ENCODE assay signal across 22 cellular contexts in the genomic region with DNA sequence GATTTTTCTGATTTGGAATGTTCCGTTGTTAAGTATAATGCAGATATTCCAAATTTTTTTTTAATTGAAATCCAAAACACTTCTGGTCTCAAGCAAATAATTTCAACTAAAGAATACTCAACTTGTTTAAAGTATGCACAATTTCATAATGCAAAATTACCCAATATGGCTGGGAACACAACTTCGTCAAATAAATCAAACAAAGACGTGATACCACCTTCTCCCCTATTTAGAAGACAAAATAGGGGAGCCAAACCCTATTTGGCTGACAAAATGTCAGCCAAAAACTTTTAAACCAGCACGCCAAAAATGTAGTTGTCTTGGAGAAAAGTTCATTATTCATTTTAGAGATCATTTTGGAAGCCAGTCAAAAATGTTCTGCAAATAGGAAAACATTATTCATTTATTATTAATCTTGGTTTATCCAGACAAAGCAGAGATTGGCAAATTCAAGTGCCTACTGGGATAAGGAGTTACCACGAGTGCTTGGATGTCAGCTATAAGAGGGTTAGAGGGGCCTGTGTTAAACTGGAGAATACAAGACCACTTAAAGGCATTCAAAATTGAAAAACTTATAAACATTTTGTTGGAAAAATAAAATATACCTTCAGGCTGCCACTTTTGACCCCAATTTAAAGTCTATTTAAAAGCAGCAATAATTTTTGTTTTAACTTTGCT. TPM values are rescaled to one million over a fixed set of nuclear protein-coding genes. Genes with fewer than 3 reads are reported as not detected.
DNase-seq lines count a peak whose midpoint lies in the region; ATAC-seq, FAIRE-seq and TF ChIP-seq lines count a peak whose summit lies in the region.
"Had no signal": no experiment of that assay in that cellular context is flagged by ENCODE, and none has a peak within 500 bp of the region (broad histone marks: within the 10 kb centered on the region; RNA-seq: fewer than 3 reads in every experiment).

No MANE protein-coding gene starts in this region.

- in situ Hi-C loops in HepG2 (cut with HindIII; ENCODE audit: extremely low pct_ligation_motif_present, low pct_unique_long_range_greater_than_20kb) = no loop called here

- intact Hi-C loops in aorta (cut with DNase I) = no loop called here
- intact Hi-C loops in HepG2 (cut with micrococcal nuclease; ENCODE audit: unreplicated experiment) = no loop called here

- H3K9ac ChIP-seq in HepG2 (ENCODE audit: insufficient read depth, low read depth, low read length) (no peak overlapping the region), MM.1S (ENCODE audit: low read length) (no peak overlapping the region)

- H3K4me2 ChIP-seq in HepG2 (ENCODE audit: low read depth, low read length) (no peak overlapping the region), MM.1S (ENCODE audit: low read depth, low read length) (no peak overlapping the region)

- TF ChIP-seq EP300 in HepG2 (IDR thresholded peaks at IDR 0.05; ENCODE audit: low read depth in 2 of 2, low read length in 2 of 2) = no peak
- TF ChIP-seq EP300 in HepG2 (CRISPR knock-in tag; IDR thresholded peaks at IDR 0.05; ENCODE audit: borderline replicate concordance) = no peak

- TF ChIP-seq CTCF in fibroblast of the aortic adventitia (IDR thresholded peaks at IDR 0.05; ENCODE audit: insufficient read depth, low read length) (no peak), omental fat pad (IDR thresholded peaks at IDR 0.05) (no peak), HepG2 (CRISPR knock-in tag; IDR thresholded peaks at IDR 0.05) (no peak), MM.1S (IDR thresholded peaks at IDR 0.05; ENCODE audit: low read length) (no peak)

- H3K36me3 ChIP-seq in aorta (ENCODE audit: control insufficient read depth in 1 of 2, insufficient read depth in 2 of 2, low read length in 1 of 2) (no peaks in the 10 kb centered on the region), HepG2 (replicated peaks in 1 of 2; ENCODE audit: control insufficient read depth in 1 of 2, insufficient read depth in 2 of 2, low read length in 2 of 2) (no peaks in the 10 kb centered on the region), MM.1S (replicated peaks; ENCODE audit: insufficient read depth, low read length) (no peaks in the 10 kb centered on the region)
- H3K36me3 ChIP-seq: HAP-1 had no signal

- H3K4me1 ChIP-seq in aorta (ENCODE audit: control insufficient read depth in 1 of 2, insufficient read depth in 2 of 2, low read length in 2 of 2) (peaks cover 0 to 3% of the 10 kb centered on the region in 2 donors), HepG2 (ENCODE audit: insufficient read depth, low read length) (no peaks in the 10 kb centered on the region), MM.1S (ENCODE audit: low read length) (peaks cover 3% of the 10 kb centered on the region; the same call in 1 of the 2 replicates)
- H3K4me1 ChIP-seq: HAP-1 had no signal

- H4K20me1 ChIP-seq in HepG2 (ENCODE audit: insufficient read depth, low read length) (no peaks in the 10 kb centered on the region), MM.1S (ENCODE audit: insufficient read depth, low read length) (no peaks in the 10 kb centered on the region)

- FAIRE-seq in HepG2 (lab: Jason Lieb, UNC) = no peak
- FAIRE-seq: GM12892, H54 had no signal

- H3K9me3 ChIP-seq in aorta (ENCODE audit: control insufficient read depth, low read length) (no peaks in the 10 kb centered on the region), HepG2 (ENCODE audit: low read length) (no peaks in the 10 kb centered on the region), MM.1S (replicated peaks; ENCODE audit: insufficient read depth, low read length) (no peaks in the 10 kb centered on the region)
- H3K9me3 ChIP-seq: HAP-1 had no signal

- no peaks in the 10 kb centered on the region for H3K79me2 ChIP-seq in HepG2 (ENCODE audit: insufficient read depth, low read length)
- no peaks in the 10 kb centered on the region for H3K79me2 ChIP-seq in MM.1S (ENCODE audit: low read length)

- CTCF ChIA-PET in HepG2 (lab: Yijun Ruan, JAX; ENCODE audit: low intra/inter-chr PET ratio, low total read pairs) = no interaction called here

- H3F3A ChIP-seq in MM.1S (ENCODE audit: insufficient read depth, low read length) = no peaks in the 10 kb centered on the region

- 4 to 10% methylated on average over 5 of the region's 5 CpGs for WGBS in aorta, 2 donors
- 11% methylated on average over 5 of the region's 5 CpGs for WGBS in HepG2 (ENCODE audit: low lambda C conversion rate)

- H3K4me3 ChIP-seq in fibroblast of the aortic adventitia (ENCODE audit: low read depth, low read length) (no peak overlapping the region), aorta (ENCODE audit: low read length in 2 of 2) (no peak overlapping the region), HepG2 (replicated peaks in 1 of 3; ENCODE audit: insufficient read depth in 1 of 3, low read depth in 2 of 3, low read length in 3 of 3) (no peak overlapping the region), MM.1S (ENCODE audit: low read length) (no peak overlapping the region)
- H3K4me3 ChIP-seq: HAP-1 had no signal

- no peak overlapping the region for H2AFZ ChIP-seq in HepG2 (ENCODE audit: low read length)
- no peak overlapping the region for H2AFZ ChIP-seq in MM.1S (ENCODE audit: low read length)

- POLR2A ChIA-PET in HepG2 (lab: Yijun Ruan, JAX) = no interaction called here

- no peaks in the 10 kb centered on the region for H3K27me3 ChIP-seq in aorta (ENCODE audit: control insufficient read depth in 1 of 2, insufficient read depth in 2 of 2, low read length in 1 of 2)
- H3K27me3 ChIP-seq in HepG2 (ENCODE audit: control insufficient read depth in 1 of 2, insufficient read depth in 2 of 2, low read length in 2 of 2) = no peaks in the 10 kb centered on the region; a peak in 2 of 5 replicates
- H3K27me3 ChIP-seq in MM.1S (replicated peaks; ENCODE audit: insufficient read depth, low read length) = no peaks in the 10 kb centered on the region

- no peaks in the 10 kb centered on the region for H3K9me2 ChIP-seq in MM.1S (replicated peaks; ENCODE audit: insufficient read depth, low read length)

- ATAC-seq in omental fat pad (ENCODE audit: low FRiP score) (peak; percentile 72), aorta (ENCODE audit: low FRiP score) (peak; percentile 64), HepG2 (no peak)

- DNase-seq in fibroblast of the aortic adventitia (ENCODE audit: low read depth) = peak; percentile 3
- no peak for DNase-seq in omental fat pad (ENCODE audit: low spot score)
- no peak for DNase-seq in aorta
- DNase-seq in HepG2 (ENCODE audit: low spot score) = no peak
- DNase-seq in NCI-H2227 (lab: John Stamatoyannopoulos, UW; ENCODE audit: unreplicated experiment) = no peak
- DNase-seq in MM.1S = no peak
- DNase-seq: C1 segment of cervical spinal cord; Calu3; CD4-positive, alpha-beta memory T cell; COR-L47; DMS53; DMS79 treated with DMSO at 0.1 percent for 48 hours; GF-D8; GOT3; HFFc6 had no signal

- no peak for TF ChIP-seq POLR2A in HepG2 (IDR thresholded peaks at IDR 0.05; ENCODE audit: insufficient read depth in 1 of 2, low read depth in 2 of 2, low read length in 2 of 2)

- H3K27ac ChIP-seq in aorta (ENCODE audit: low read depth in 1 of 2, low read length in 2 of 2) (no peak overlapping the region), HepG2 (ENCODE audit: extremely low read length, insufficient read depth, low read length) (no peak overlapping the region), MM.1S (ENCODE audit: low read length) (no peak overlapping the region)

- BruUV-seq in HepG2 (replicated peaks; lab: Mats Ljungman, UMichigan) = no TSS peak

- TF ChIP-seq RAD21 in HepG2 (CRISPR knock-in tag; IDR thresholded peaks at IDR 0.05) = no peak

RNA-seq across cellular contexts. Expression of a gene that starts 3.3 kb away (rescaled TPM):
- total RNA-seq in fibroblast of the aortic adventitia (ENCODE audit: low replicate concordance) = not detected in 2 replicates
- total RNA-seq in omental fat pad = under 1 TPM in 2 of 4 donors, not detected in 2; 0.09 to 0.36 TPM
- not detected for total RNA-seq in aorta
- polyA plus RNA-seq in aorta = not detected
- not detected in 2 replicates for total RNA-seq in HepG2 (2016; rRNA removed; fragmentation: Illumina TruSeq; extraction: Trizol)
- total RNA-seq in HepG2 (2016; cell fraction: cytosol; rRNA removed; fragmentation: Illumina TruSeq; extraction: Trizol; ENCODE audit: low read depth) = not detected in 2 replicates
- total RNA-seq in HepG2 (2016; cell fraction: insoluble cytoplasmic fraction; rRNA removed; fragmentation: Illumina TruSeq; extraction: Trizol) = not detected in 2 replicates
- not detected in 2 replicates for total RNA-seq in HepG2 (2016; cell fraction: membrane; rRNA removed; fragmentation: Illumina TruSeq; extraction: Trizol)
- total RNA-seq in HepG2 (2016; cell fraction: nucleus; rRNA removed; fragmentation: Illumina TruSeq; extraction: Trizol) = not detected in 2 replicates
- polyA plus RNA-seq in HepG2 (2011; rRNA removed) = not detected in 2 replicates
- not detected in 2 replicates for polyA plus RNA-seq in HepG2 (2011; cell fraction: cytosol; rRNA removed)
- polyA plus RNA-seq in HepG2 (2011; cell fraction: nucleus; rRNA removed) = not detected in 2 replicates
- polyA plus RNA-seq in HepG2 (2012) = not detected in 2 replicates
- not detected in 2 replicates for polyA plus RNA-seq in HepG2 (2016; cell fraction: cytosol; fragmentation: Illumina TruSeq; extraction: Trizol; ENCODE audit: low read depth)
- polyA plus RNA-seq in HepG2 (2016; cell fraction: insoluble cytoplasmic fraction; fragmentation: Illumina TruSeq; extraction: Trizol; ENCODE audit: low read depth) = not detected in 2 replicates
- polyA plus RNA-seq in HepG2 (2016; cell fraction: membrane; fragmentation: Illumina TruSeq; extraction: Trizol; ENCODE audit: low read depth) = not detected in 2 replicates
- polyA plus RNA-seq in HepG2 (2016; cell fraction: nucleus; fragmentation: Illumina TruSeq; extraction: Trizol; ENCODE audit: insufficient read depth, low read depth) = not detected in 2 replicates
- not detected in 2 replicates for polyA minus RNA-seq in HepG2 (2011; rRNA and poly(A)+ RNA removed; ENCODE audit: low replicate concordance)
- polyA minus RNA-seq in HepG2 (2011; cell fraction: cytosol; rRNA and poly(A)+ RNA removed) = not detected in 2 replicates
- polyA minus RNA-seq in HepG2 (2011; cell fraction: nucleus; rRNA and poly(A)+ RNA removed) = not detected in 2 replicates
- total RNA-seq: A673; Calu3; CD4-positive, alpha-beta memory T cell; Daoy; G401; HFFc6 had no signal
- polyA plus RNA-seq: BJ; CD4-positive, alpha-beta memory T cell had no signal

RNA-seq across cellular contexts. Expression of a gene that starts 17.6 kb away (rescaled TPM):
- total RNA-seq in fibroblast of the aortic adventitia (ENCODE audit: low replicate concordance) = 23.1 and 40.2 TPM in 2 replicates
- 10 to 100 TPM; 14.7 to 30.8 (median 26.6) TPM for total RNA-seq in omental fat pad
- 10 to 100 TPM; 26.2 to 27.3 TPM for total RNA-seq in aorta
- polyA plus RNA-seq in aorta = 10 to 100 TPM; 17.7 to 21.4 TPM
- 52.5 and 69.0 TPM in 2 replicates for total RNA-seq in HepG2 (2016; rRNA removed; fragmentation: Illumina TruSeq; extraction: Trizol)
- total RNA-seq in HepG2 (2016; cell fraction: cytosol; rRNA removed; fragmentation: Illumina TruSeq; extraction: Trizol; ENCODE audit: low read depth) = 11.9 and 13.1 TPM in 2 replicates
- total RNA-seq in HepG2 (2016; cell fraction: insoluble cytoplasmic fraction; rRNA removed; fragmentation: Illumina TruSeq; extraction: Trizol) = 50.9 and 66.9 TPM in 2 replicates
- total RNA-seq in HepG2 (2016; cell fraction: membrane; rRNA removed; fragmentation: Illumina TruSeq; extraction: Trizol) = 16.5 and 17.2 TPM in 2 replicates
- 44.0 and 49.8 TPM in 2 replicates for total RNA-seq in HepG2 (2016; cell fraction: nucleus; rRNA removed; fragmentation: Illumina TruSeq; extraction: Trizol)
- polyA plus RNA-seq in HepG2 (2011; rRNA removed) = 5.5 and 8.1 TPM in 2 replicates
- 4.3 and 6.7 TPM in 2 replicates for polyA plus RNA-seq in HepG2 (2011; cell fraction: cytosol; rRNA removed)
- polyA plus RNA-seq in HepG2 (2011; cell fraction: nucleus; rRNA removed) = 5.6 and 6.9 TPM in 2 replicates
- polyA plus RNA-seq in HepG2 (2012) = 27.0 and 34.3 TPM in 2 replicates
- polyA plus RNA-seq in HepG2 (2016; cell fraction: cytosol; fragmentation: Illumina TruSeq; extraction: Trizol; ENCODE audit: low read depth) = 8.3 and 9.3 TPM in 2 replicates
- polyA plus RNA-seq in HepG2 (2016; cell fraction: insoluble cytoplasmic fraction; fragmentation: Illumina TruSeq; extraction: Trizol; ENCODE audit: low read depth) = 57.7 and 64.9 TPM in 2 replicates
- polyA plus RNA-seq in HepG2 (2016; cell fraction: membrane; fragmentation: Illumina TruSeq; extraction: Trizol; ENCODE audit: low read depth) = 9.0 and 9.8 TPM in 2 replicates
- polyA plus RNA-seq in HepG2 (2016; cell fraction: nucleus; fragmentation: Illumina TruSeq; extraction: Trizol; ENCODE audit: insufficient read depth, low read depth) = 23.1 and 23.7 TPM in 2 replicates
- polyA minus RNA-seq in HepG2 (2011; rRNA and poly(A)+ RNA removed; ENCODE audit: low replicate concordance) = 7.5 and 13.3 TPM in 2 replicates
- 8.4 and 11.8 TPM in 2 replicates for polyA minus RNA-seq in HepG2 (2011; cell fraction: cytosol; rRNA and poly(A)+ RNA removed)
- polyA minus RNA-seq in HepG2 (2011; cell fraction: nucleus; rRNA and poly(A)+ RNA removed) = 72.2 and 87.8 TPM in 2 replicates
